Comparison of ENCODE assay signal across 15 cellular contexts in genomic region chr14:48731260-48731659, GRCh38.
DNase-seq lines count a peak whose midpoint lies in the region; ATAC-seq, FAIRE-seq and TF ChIP-seq lines count a peak whose summit lies in the region.
"Had no signal": no experiment of that assay in that cellular context is flagged by ENCODE, and none has a peak within 500 bp of the region (broad histone marks: within the 10 kb centered on the region; RNA-seq: fewer than 3 reads in every experiment).

No MANE protein-coding gene starts in this region.

- H2BK120ac ChIP-seq in IMR-90 (ENCODE audit: low read depth, low read length), result no peak overlapping the region

- H2AFZ ChIP-seq in IMR-90 (replicated peaks; ENCODE audit: low read length, poor library complexity), result no peak overlapping the region
- H2AFZ ChIP-seq: GM23338 had no signal

- H3K27me3 ChIP-seq in IMR-90 (ENCODE audit: control insufficient read depth, insufficient read depth, low read length), result no peaks in the 10 kb centered on the region
- no peaks in the 10 kb centered on the region for H3K27me3 ChIP-seq in bronchial epithelial cell (ENCODE audit: control insufficient read depth, insufficient read depth, low read length)
- H3K27me3 ChIP-seq: BLaER1 had no signal

- H3K18ac ChIP-seq in IMR-90 (ENCODE audit: low read depth, low read length), result no peak overlapping the region

- no peak for TF ChIP-seq CTCF in IMR-90 (conservative IDR thresholded peaks at IDR 0.05; ENCODE audit: low read depth, low read length)
- no peak for TF ChIP-seq CTCF in bronchial epithelial cell (IDR thresholded peaks at IDR 0.05; ENCODE audit: insufficient read depth, low read length, severe bottlenecking)

- H4K8ac ChIP-seq in IMR-90 (ENCODE audit: low read depth in 2 of 2, low read length in 2 of 2), result no peak overlapping the region; a peak in 1 of 4 replicates

- H3K36me3 ChIP-seq in IMR-90 (ENCODE audit: control insufficient read depth, insufficient read depth, low read length), result no peaks in the 10 kb centered on the region
- no peaks in the 10 kb centered on the region for H3K36me3 ChIP-seq in bronchial epithelial cell (ENCODE audit: control insufficient read depth, insufficient read depth, low read length)
- no peaks in the 10 kb centered on the region for H3K36me3 ChIP-seq in mesodermal cell (ENCODE audit: control insufficient read depth, insufficient read depth, low read length)
- H3K36me3 ChIP-seq: BLaER1 had no signal

- no peak for TF ChIP-seq RAD21 in IMR-90 (IDR thresholded peaks at IDR 0.05; ENCODE audit: low read length)

- no peaks in the 10 kb centered on the region for H3K9me1 ChIP-seq in IMR-90 (ENCODE audit: insufficient read depth, low read length)

- no peak overlapping the region for H3K56ac ChIP-seq in IMR-90 (ENCODE audit: extremely low read depth, insufficient read depth, low read length)

- no peak for FAIRE-seq in bronchial epithelial cell (lab: Jason Lieb, UNC)
- FAIRE-seq: A549, HepG2, HTR-8/SVneo had no signal

- no peak overlapping the region for H4K5ac ChIP-seq in IMR-90 (ENCODE audit: low read depth, low read length)

- ATAC-seq in IMR-90 (ENCODE audit: low read depth) (peak; percentile 51), HG02763 (IDR thresholded peaks at IDR 0.05; ENCODE audit: unreplicated experiment) (no peak), HG02885 (IDR thresholded peaks at IDR 0.05; ENCODE audit: poor library complexity, unreplicated experiment) (no peak)
- ATAC-seq: A549, GM23338, HepG2 had no signal

- in situ Hi-C loops in IMR-90 (cut with MboI; ENCODE audit: low sequenced_read_pairs), result no loop called here

- H4K91ac ChIP-seq in IMR-90 (ENCODE audit: insufficient read depth, low read depth, low read length), result no peak overlapping the region

- 60% methylated on average over 1 of the region's 2 CpGs; no CpG with 5 or more reads in 1 of the 2 experiments for WGBS in IMR-90 (ENCODE audit: extremely low coverage in 2 of 2, insufficient read length in 1 of 2), 2 experiments
- 83 to 100% methylated on average over 1 of the region's 2 CpGs for WGBS in mesodermal cell (ENCODE audit: insufficient coverage in 2 of 2), 2 experiments

- H3K9me3 ChIP-seq in IMR-90 (ENCODE audit: control insufficient read depth, insufficient read depth, low read length) (peaks cover 5% of the 10 kb centered on the region), mesodermal cell (ENCODE audit: control insufficient read depth, low read length) (peaks cover 9% of the 10 kb centered on the region)
- H3K9me3 ChIP-seq: A549 had no signal

- no TSS peak for BruUV-seq in IMR-90 (replicated peaks; lab: Mats Ljungman, UMichigan)

- no peak overlapping the region for H2BK20ac ChIP-seq in IMR-90 (ENCODE audit: low read depth, low read length)

- no peak for TF ChIP-seq POLR2A in IMR-90 (IDR thresholded peaks at IDR 0.05; ENCODE audit: low read depth, low read length)

- H3K4me2 ChIP-seq in IMR-90 (ENCODE audit: low read depth, low read length), result no peak overlapping the region
- H3K4me2 ChIP-seq: A549, BLaER1, GM23338 had no signal

- CTCF ChIA-PET in IMR-90 (lab: Yijun Ruan, JAX), result no interaction called here

- H2BK5ac ChIP-seq in IMR-90 (ENCODE audit: low read depth, low read length, poor library complexity, severe bottlenecking), result no peak overlapping the region

- no peaks in the 10 kb centered on the region for H4K20me1 ChIP-seq in IMR-90 (ENCODE audit: insufficient read depth, low read length)
- H4K20me1 ChIP-seq: BLaER1 had no signal

- no peak overlapping the region for H3K23ac ChIP-seq in IMR-90 (ENCODE audit: low read depth, low read length)

- H3K4ac ChIP-seq in IMR-90 (ENCODE audit: low read depth, low read length), result no peak overlapping the region

- POLR2A ChIA-PET in IMR-90 (lab: Charles Lee; ENCODE audit: unreplicated experiment), result no interaction called here

- H2AK9ac ChIP-seq in IMR-90 (replicated peaks; ENCODE audit: low read depth, low read length, poor library complexity), result no peak overlapping the region

- dilution Hi-C loops in IMR-90 (cut with HindIII; ENCODE audit: low sequenced_read_pairs, unreplicated experiment), result no loop called here

- no peak overlapping the region for H2BK15ac ChIP-seq in IMR-90 (ENCODE audit: low read depth, low read length)

- intact Hi-C loops in IMR-90 (cut with micrococcal nuclease), result no loop called here

- H2AK5ac ChIP-seq in IMR-90 (ENCODE audit: low read depth, low read length), result no peak overlapping the region

- H3K9ac ChIP-seq in IMR-90 (ENCODE audit: low read depth, low read length), result no peak overlapping the region
- H3K9ac ChIP-seq: BLaER1 had no signal

- no peak overlapping the region for H3K14ac ChIP-seq in IMR-90 (replicated peaks; ENCODE audit: low read depth, low read length)

- H3K4me1 ChIP-seq in IMR-90 (ENCODE audit: control insufficient read depth, insufficient read depth, low read length), result peaks cover under 1% of the 10 kb centered on the region; the same call in 1 of the 2 replicates
- no peaks in the 10 kb centered on the region for H3K4me1 ChIP-seq in mesodermal cell (ENCODE audit: control insufficient read depth, insufficient read depth, low read length, poor library complexity, severe bottlenecking)
- H3K4me1 ChIP-seq: A549, BLaER1, Caco-2 had no signal

- no peak overlapping the region for H3K27ac ChIP-seq in IMR-90 (ENCODE audit: insufficient read depth, low read length)
- H3K27ac ChIP-seq in mesodermal cell (ENCODE audit: low read depth, low read length, severe bottlenecking), result peak overlapping the region; percentile 63
- H3K27ac ChIP-seq: A549, BLaER1 had no signal

- no peaks in the 10 kb centered on the region for H3K79me1 ChIP-seq in IMR-90 (ENCODE audit: low read depth in 1 of 2, low read length in 2 of 2)

- DNase-seq in IMR-90 (peak; percentile 47), NCI-H226 (peak; percentile 53), bronchial epithelial cell (ENCODE audit: low read depth) (peak; percentile 18), pons (ENCODE audit: low spot score) (no peak)
- DNase-seq: Caco-2; CD8-positive, alpha-beta memory T cell; H7 had no signal

- H3K4me3 ChIP-seq in IMR-90 (ENCODE audit: insufficient read depth, low read depth, low read length) (no peak overlapping the region), bronchial epithelial cell (ENCODE audit: low read depth, low read length) (no peak overlapping the region), mesodermal cell (ENCODE audit: extremely low read depth, insufficient read depth, low read length, poor library complexity, severe bottlenecking) (no peak overlapping the region)
- H3K4me3 ChIP-seq: A549, BLaER1, GM23338 had no signal

TF ChIP-seq in IMR-90, 13 proteins besides CTCF, POLR2A, EP300 and RAD21:
- TF ChIP-seq BHLHE40 (IDR thresholded peaks at IDR 0.05; ENCODE audit: low read depth, low read length), result no peak
